9 cellular contexts compared by ENCODE assay signal in the genomic region with DNA sequence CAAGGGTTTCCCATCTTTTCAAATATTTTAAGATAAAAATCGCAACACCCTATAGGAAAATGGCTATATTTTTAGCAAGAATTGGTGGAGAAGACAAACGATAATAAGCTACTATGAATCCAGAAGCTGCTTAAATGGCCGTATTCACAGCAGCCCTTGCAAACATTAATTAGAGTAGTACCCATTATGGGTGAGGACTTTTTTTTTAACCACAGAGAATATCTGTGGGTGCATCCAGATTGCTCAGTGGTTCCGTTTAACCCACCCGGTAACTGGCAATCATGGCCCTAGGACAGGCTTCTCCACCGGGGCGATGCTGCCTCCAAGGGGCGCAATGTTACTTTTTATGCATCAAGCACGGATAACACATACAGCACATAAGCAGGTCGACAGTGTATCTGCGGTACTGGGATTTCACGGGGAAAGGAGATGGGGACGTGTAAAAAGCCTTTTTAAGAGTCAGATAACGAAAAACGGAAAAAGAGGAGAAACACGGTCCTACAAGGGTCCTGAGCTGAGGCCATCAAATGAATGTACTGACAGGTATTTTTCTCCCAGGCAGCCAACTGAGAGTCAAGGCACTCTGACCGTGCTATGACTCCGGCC. TPM values are rescaled to one million over a fixed set of nuclear protein-coding genes. Genes with fewer than 3 reads are reported as not detected.
DNase-seq lines count a peak whose midpoint lies in the region; ATAC-seq and TF ChIP-seq lines count a peak whose summit lies in the region.
"Had no signal": no experiment of that assay in that cellular context is flagged by ENCODE, and none has a peak within 500 bp of the region (broad histone marks: within the 10 kb centered on the region; RNA-seq: fewer than 3 reads in every experiment).

No MANE protein-coding gene starts in this region.

- peak overlapping the region; percentile 67 for H3K4me2 ChIP-seq in KMS-11

- peaks cover 17% of the 10 kb centered on the region; the same call in 1 of the 2 replicates for H3K4me1 ChIP-seq in ES-I3 (ENCODE audit: insufficient read depth, low read length)
- peaks cover 47% of the 10 kb centered on the region for H3K4me1 ChIP-seq in KMS-11 (ENCODE audit: low read depth, poor library complexity, severe bottlenecking)
- H3K4me1 ChIP-seq in foreskin keratinocyte, result peaks cover 12% of the 10 kb centered on the region

- H3K27ac Mint-ChIP-seq in activated CD8-positive, alpha-beta T cell treated with anti-CD3 and anti-CD28 coated beads for 36 hours, result no peak overlapping the region

- H3K36me3 Mint-ChIP-seq in activated CD8-positive, alpha-beta T cell treated with anti-CD3 and anti-CD28 coated beads for 36 hours (ENCODE audit: low read depth), result no peaks in the 10 kb centered on the region

- H3K4me1 Mint-ChIP-seq in activated CD8-positive, alpha-beta T cell treated with anti-CD3 and anti-CD28 coated beads for 36 hours (ENCODE audit: low read depth), result peaks cover 44% of the 10 kb centered on the region

- DNase-seq in activated CD8-positive, alpha-beta T cell treated with anti-CD3 and anti-CD28 coated beads for 36 hours, result peak; percentile 66
- DNase-seq in foreskin keratinocyte (peak in 1 of 2 donors; percentile 33), omental fat pad (ENCODE audit: low spot score) (no peak), AG08395 (ENCODE audit: low spot score) (no peak), NCI-H2196 (lab: John Stamatoyannopoulos, UW; ENCODE audit: unreplicated experiment) (no peak)

- H3K79me2 ChIP-seq in KMS-11 (ENCODE audit: insufficient read depth, low read depth), result no peaks in the 10 kb centered on the region

- H3K27ac ChIP-seq in KMS-11 (no peak overlapping the region), foreskin keratinocyte (no peak overlapping the region)

- H2AFZ ChIP-seq in KMS-11 (ENCODE audit: low read depth), result peak overlapping the region; percentile 68

- peaks cover 50% of the 10 kb centered on the region for H3K27me3 Mint-ChIP-seq in activated CD8-positive, alpha-beta T cell treated with anti-CD3 and anti-CD28 coated beads for 36 hours

- H3K27me3 ChIP-seq in KMS-11 (ENCODE audit: insufficient read depth, low read depth) (peaks cover 8% of the 10 kb centered on the region), foreskin keratinocyte (peaks cover 58% of the 10 kb centered on the region)

- CTCF ChIA-PET in activated CD8-positive, alpha-beta T cell treated with anti-CD3 and anti-CD28 coated beads for 36 hours (lab: Charles Lee), result interaction anchor here (1.0 to 12.1 kb wide), 10 partner anchors 24 to 249 kb away, joined by 3 to 294 read pairs (median 3); no protein-coding TSS in a partner anchor

- no peak overlapping the region for H3K4me3 ChIP-seq in KMS-11 (IDR thresholded peaks at IDR 0.05; ENCODE audit: insufficient read depth, low read depth, low read length)

- intact Hi-C loops in activated CD8-positive, alpha-beta T cell treated with anti-CD3 and anti-CD28 coated beads for 36 hours (cut with micrococcal nuclease), result no loop called here

- peak overlapping the region; percentile 53 for H3K4me3 Mint-ChIP-seq in activated CD8-positive, alpha-beta T cell treated with anti-CD3 and anti-CD28 coated beads for 36 hours

- peak; percentile 35; the same call in 1 of the 2 replicates for TF ChIP-seq CTCF in KMS-11 (conservative IDR thresholded peaks at IDR 0.05; ENCODE audit: low read depth, low read length)
- TF ChIP-seq CTCF in activated CD8-positive, alpha-beta T cell treated with anti-CD3 and anti-CD28 coated beads for 36 hours (IDR thresholded peaks at IDR 0.05), result peak; percentile 23
- TF ChIP-seq CTCF in foreskin keratinocyte (conservative IDR thresholded peaks at IDR 0.05), result peak; percentile 49
- TF ChIP-seq CTCF in omental fat pad (IDR thresholded peaks at IDR 0.05), result no peak

- POLR2A ChIA-PET in activated CD8-positive, alpha-beta T cell treated with anti-CD3 and anti-CD28 coated beads for 36 hours (lab: Charles Lee), result no interaction called here

- H3K36me3 ChIP-seq in ES-I3 (ENCODE audit: insufficient read depth, low read length), result no peaks in the 10 kb centered on the region
- no peaks in the 10 kb centered on the region for H3K36me3 ChIP-seq in KMS-11 (ENCODE audit: insufficient read depth)

- no peaks in the 10 kb centered on the region for H3K9me3 ChIP-seq in ES-I3 (ENCODE audit: control insufficient read depth, insufficient read depth, low read length)

- peak; percentile 49 for ATAC-seq in activated CD8-positive, alpha-beta T cell treated with anti-CD3 and anti-CD28 coated beads for 36 hours
- ATAC-seq in foreskin keratinocyte, result no peak
- ATAC-seq in omental fat pad (ENCODE audit: low FRiP score), result peak; percentile 73
- no peak for ATAC-seq in GM21619 (IDR thresholded peaks at IDR 0.05; ENCODE audit: unreplicated experiment)

- no peaks in the 10 kb centered on the region for H3K9me3 Mint-ChIP-seq in activated CD8-positive, alpha-beta T cell treated with anti-CD3 and anti-CD28 coated beads for 36 hours

- H4K20me1 ChIP-seq in KMS-11 (ENCODE audit: insufficient read depth), result no peaks in the 10 kb centered on the region

- H3K9ac ChIP-seq in ES-I3 (ENCODE audit: low read depth, low read length), result peak overlapping the region; percentile 60; the same call in 1 of the 2 replicates
- H3K9ac ChIP-seq in KMS-11, result no peak overlapping the region

RNA-seq across cellular contexts. Expression of gene TMEM266, which starts 1.0 kb away (rescaled TPM):
- under 1 TPM in 1 of 2 experiments, not detected in 1; 0.11 TPM for total RNA-seq in activated CD8-positive, alpha-beta T cell treated with anti-CD3 and anti-CD28 coated beads for 36 hours
- total RNA-seq in foreskin keratinocyte (0.07 TPM in 1 of 2 replicates, not detected in the other), omental fat pad (under 1 TPM in 3 of 4 donors, not detected in 1; 0.19 to 0.72 (median 0.38) TPM)
- 0.03 TPM in 2 replicates for polyA plus RNA-seq in foreskin keratinocyte

RNA-seq across cellular contexts. Expression of gene NRG4, which starts 46.6 kb away (rescaled TPM):
- total RNA-seq in activated CD8-positive, alpha-beta T cell treated with anti-CD3 and anti-CD28 coated beads for 36 hours, result not detected
- total RNA-seq in foreskin keratinocyte (not detected in 2 replicates), omental fat pad (1 to 10 TPM in 3 of 4 donors, not detected in 1; 1.1 to 7.5 (median 2.9) TPM)
- 0.01 TPM in 1 of 2 replicates, not detected in the other for polyA plus RNA-seq in foreskin keratinocyte
- total RNA-seq: subcutaneous adipose tissue had no signal

Comparison
In these comparisons a context has a peak if more than half of its experiments do, and no peak if none do; other contexts are left out.
1. CTCF ChIP-seq: peak in KMS-11 (single experiment), activated CD8-positive, alpha-beta T cell treated with anti-CD3 and anti-CD28 coated beads for 36 hours (single experiment) and foreskin keratinocyte (single experiment); none in omental fat pad (0 of 3).
2. ATAC-seq: peak in activated CD8-positive, alpha-beta T cell treated with anti-CD3 and anti-CD28 coated beads for 36 hours (single experiment) and omental fat pad (single experiment); none in foreskin keratinocyte (single experiment) and GM21619 (single experiment).